In genomic region chr4:35966558-35966957, GRCh38 we compare ENCODE assay signal across 23 cellular contexts.
DNase-seq lines count a peak whose midpoint lies in the region; ATAC-seq lines count a peak whose summit lies in the region.
"Had no signal": no experiment of that assay in that cellular context is flagged by ENCODE, and none has a peak within 500 bp of the region (broad histone marks: within the 10 kb centered on the region; RNA-seq: fewer than 3 reads in every experiment).

No MANE protein-coding gene starts in this region.

- DNase-seq in DMS153 (lab: John Stamatoyannopoulos, UW) = no peak
- no peak for DNase-seq in NCI-H1417 treated with DMSO at 0.1 percent for 48 hours (lab: John Stamatoyannopoulos, UW)
- DNase-seq in NCI-H526 (lab: John Stamatoyannopoulos, UW) = no peak
- DNase-seq: ACHN; activated CD4-positive, alpha-beta T cell treated with anti-CD3 and anti-CD28 coated beads, Interleukin-2, amount 10 ng/mL, durations not matched to agents 24 days and 14 days; HCEC 1CT; heart right ventricle; mesendoderm; naive thymus-derived CD4-positive, alpha-beta T cell; NCI-H1092; NCI-H2029 treated with DMSO at 0.1 percent for 48 hours; NK-92 treated with Interleukin-12 subunit alpha and Interleukin-12 subunit beta, amount 100 ng/mL, for 24 hours; SIG-M5; stimulated activated CD4-positive, alpha-beta T cell treated with anti-CD3 and anti-CD28 coated beads, Interleukin-2, amount 100 ng/mL, for 24 hours had no signal

- peaks cover 5% of the 10 kb centered on the region for H3K4me1 Mint-ChIP-seq in activated T-helper 17 cell treated with anti-CD3 and anti-CD28 coated beads, Interleukin-2, amount 50 U/mL, for 72 hours
- H3K4me1 Mint-ChIP-seq: naive thymus-derived CD4-positive, alpha-beta T cell had no signal

- ATAC-seq in GM18511 (IDR thresholded peaks at IDR 0.05; ENCODE audit: unreplicated experiment) = peak; percentile 40
- peak; percentile 40 for ATAC-seq in GM21619 (IDR thresholded peaks at IDR 0.05; ENCODE audit: unreplicated experiment)
- peak; percentile 68 for ATAC-seq in HG03135 (IDR thresholded peaks at IDR 0.05; ENCODE audit: unreplicated experiment)
- peak; percentile 44 for ATAC-seq in activated T-helper 17 cell treated with anti-CD3 and anti-CD28 coated beads, Interleukin-2, amount 50 U/mL, for 72 hours (replicated peaks)
- ATAC-seq in HG03196 (IDR thresholded peaks at IDR 0.05; ENCODE audit: unreplicated experiment) = no peak
- ATAC-seq: heart right ventricle; naive thymus-derived CD4-positive, alpha-beta T cell; stimulated activated effector memory CD8-positive, alpha-beta T cell treated with anti-CD3 and anti-CD28 coated beads, Interleukin-12 subunit alpha, Interleukin-12 subunit beta, amount 100 ng/mL, for 72 hours had no signal

- H3K9me3 Mint-ChIP-seq in activated T-helper 17 cell treated with anti-CD3 and anti-CD28 coated beads, Interleukin-2, amount 50 U/mL, for 72 hours = no peaks in the 10 kb centered on the region
- H3K9me3 Mint-ChIP-seq: activated CD4-positive, alpha-beta T cell treated with anti-CD3 and anti-CD28 coated beads, Interleukin-2, amount 10 ng/mL, durations not matched to agents 24 days and 14 days; activated naive CD4-positive, alpha-beta T cell treated with anti-CD3 and anti-CD28 coated beads, Interleukin-2, amount 50 U/mL, for 72 hours; activated T-helper 1 cell treated with anti-CD3 and anti-CD28 coated beads, Interleukin-12 subunit alpha, Interleukin-12 subunit beta, Interleukin-2, Interleukin-4 antibody, amounts not matched to agents 30 ng/mL and 10 ng/mL and 1 ng/mL, durations not matched to agents 14 hours and 24 hours and 36 hours; central memory CD8-positive, alpha-beta T cell; naive thymus-derived CD4-positive, alpha-beta T cell; stimulated activated effector memory CD8-positive, alpha-beta T cell treated with anti-CD3 and anti-CD28 coated beads, Interleukin-12 subunit alpha, Interleukin-12 subunit beta, amount 100 ng/mL, for 72 hours had no signal

- no peak overlapping the region for H3K4me3 Mint-ChIP-seq in activated T-helper 17 cell treated with anti-CD3 and anti-CD28 coated beads, Interleukin-2, amount 50 U/mL, for 72 hours
- H3K4me3 Mint-ChIP-seq: activated CD4-positive, alpha-beta T cell treated with anti-CD3 and anti-CD28 coated beads, Interleukin-2, amount 10 ng/mL, durations not matched to agents 24 days and 14 days; activated T-helper 1 cell treated with anti-CD3 and anti-CD28 coated beads, Interleukin-12 subunit alpha, Interleukin-12 subunit beta, Interleukin-2, Interleukin-4 antibody, amounts not matched to agents 30 ng/mL and 10 ng/mL and 1 ng/mL, durations not matched to agents 14 hours and 24 hours and 36 hours; central memory CD8-positive, alpha-beta T cell; naive thymus-derived CD4-positive, alpha-beta T cell; stimulated activated effector memory CD8-positive, alpha-beta T cell treated with anti-CD3 and anti-CD28 coated beads, Interleukin-12 subunit alpha, Interleukin-12 subunit beta, amount 100 ng/mL, for 72 hours had no signal

- H3K36me3 Mint-ChIP-seq in activated T-helper 17 cell treated with anti-CD3 and anti-CD28 coated beads, Interleukin-2, amount 50 U/mL, for 72 hours (ENCODE audit: low read depth) = no peaks in the 10 kb centered on the region
- H3K36me3 Mint-ChIP-seq: activated naive CD4-positive, alpha-beta T cell treated with anti-CD3 and anti-CD28 coated beads, Interleukin-2, amount 50 U/mL, for 72 hours; naive thymus-derived CD4-positive, alpha-beta T cell; stimulated activated effector memory CD8-positive, alpha-beta T cell treated with anti-CD3 and anti-CD28 coated beads, Interleukin-12 subunit alpha, Interleukin-12 subunit beta, amount 100 ng/mL, for 72 hours had no signal

- no peak overlapping the region for H3K27ac Mint-ChIP-seq in activated T-helper 17 cell treated with anti-CD3 and anti-CD28 coated beads, Interleukin-2, amount 50 U/mL, for 72 hours
- H3K27ac Mint-ChIP-seq: activated CD4-positive, alpha-beta T cell treated with anti-CD3 and anti-CD28 coated beads, Interleukin-2, amount 10 ng/mL, durations not matched to agents 24 days and 14 days; activated T-helper 1 cell treated with anti-CD3 and anti-CD28 coated beads, Interleukin-12 subunit alpha, Interleukin-12 subunit beta, Interleukin-2, Interleukin-4 antibody, amounts not matched to agents 30 ng/mL and 10 ng/mL and 1 ng/mL, durations not matched to agents 14 hours and 24 hours and 36 hours; naive thymus-derived CD4-positive, alpha-beta T cell; stimulated activated effector memory CD8-positive, alpha-beta T cell treated with anti-CD3 and anti-CD28 coated beads, Interleukin-12 subunit alpha, Interleukin-12 subunit beta, amount 100 ng/mL, for 72 hours had no signal

- no peaks in the 10 kb centered on the region for H3K27me3 Mint-ChIP-seq in activated T-helper 17 cell treated with anti-CD3 and anti-CD28 coated beads, Interleukin-2, amount 50 U/mL, for 72 hours
- H3K27me3 Mint-ChIP-seq: activated CD4-positive, alpha-beta T cell treated with anti-CD3 and anti-CD28 coated beads, Interleukin-2, amount 10 ng/mL, durations not matched to agents 24 days and 14 days; central memory CD8-positive, alpha-beta T cell; naive thymus-derived CD4-positive, alpha-beta T cell had no signal
